ENCODE assay signal across 9 cellular contexts in the genomic region with DNA sequence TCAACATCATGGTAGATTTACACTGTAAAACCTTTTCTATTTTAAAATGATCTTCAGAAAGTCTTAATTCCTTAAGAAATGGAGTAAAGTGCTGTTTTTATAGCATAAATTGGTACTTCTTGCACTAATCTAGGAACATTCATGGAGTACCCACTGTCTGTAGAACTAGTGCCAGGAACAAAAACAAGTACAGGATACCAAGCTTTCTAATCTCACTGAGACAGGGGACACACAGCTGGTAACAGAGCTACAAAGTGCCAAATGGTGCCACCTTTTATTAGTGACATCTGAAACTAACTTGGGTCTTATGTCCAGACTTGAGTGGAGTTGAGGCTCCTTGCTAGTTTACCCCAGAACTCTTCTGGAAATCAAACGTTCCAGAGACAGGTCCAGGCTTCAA.
"Had no signal": no experiment of that assay in that cellular context is flagged by ENCODE, and none has a peak within 500 bp of the region (broad histone marks: within the 10 kb centered on the region; RNA-seq: fewer than 3 reads in every experiment).

No MANE protein-coding gene starts in this region.

- H3K27ac Mint-ChIP-seq: GM23338, H9, HFFc6, IgD-negative memory B cell had no signal

- H2AFZ ChIP-seq: GM23338 had no signal

- H3K4me1 Mint-ChIP-seq: GM23338, H9, IgD-negative memory B cell had no signal

- H3K9me3 Mint-ChIP-seq: GM23338, H9, IgD-negative memory B cell had no signal

- H3K4me3 Mint-ChIP-seq: GM23338, H9, HFFc6, IgD-negative memory B cell had no signal

- H3K4me2 ChIP-seq: GM23338 had no signal

- FAIRE-seq: H1, H54, HepG2 had no signal

- H3K27me3 Mint-ChIP-seq: IgD-negative memory B cell had no signal

- H3K4me3 ChIP-seq: GM23338 had no signal

- DNase-seq: H9, HCEC 1CT, HFFc6 had no signal

- H3K27ac ChIP-seq: HL-60 had no signal

- ATAC-seq: GM23338, HepG2 had no signal
